In the genomic region with DNA sequence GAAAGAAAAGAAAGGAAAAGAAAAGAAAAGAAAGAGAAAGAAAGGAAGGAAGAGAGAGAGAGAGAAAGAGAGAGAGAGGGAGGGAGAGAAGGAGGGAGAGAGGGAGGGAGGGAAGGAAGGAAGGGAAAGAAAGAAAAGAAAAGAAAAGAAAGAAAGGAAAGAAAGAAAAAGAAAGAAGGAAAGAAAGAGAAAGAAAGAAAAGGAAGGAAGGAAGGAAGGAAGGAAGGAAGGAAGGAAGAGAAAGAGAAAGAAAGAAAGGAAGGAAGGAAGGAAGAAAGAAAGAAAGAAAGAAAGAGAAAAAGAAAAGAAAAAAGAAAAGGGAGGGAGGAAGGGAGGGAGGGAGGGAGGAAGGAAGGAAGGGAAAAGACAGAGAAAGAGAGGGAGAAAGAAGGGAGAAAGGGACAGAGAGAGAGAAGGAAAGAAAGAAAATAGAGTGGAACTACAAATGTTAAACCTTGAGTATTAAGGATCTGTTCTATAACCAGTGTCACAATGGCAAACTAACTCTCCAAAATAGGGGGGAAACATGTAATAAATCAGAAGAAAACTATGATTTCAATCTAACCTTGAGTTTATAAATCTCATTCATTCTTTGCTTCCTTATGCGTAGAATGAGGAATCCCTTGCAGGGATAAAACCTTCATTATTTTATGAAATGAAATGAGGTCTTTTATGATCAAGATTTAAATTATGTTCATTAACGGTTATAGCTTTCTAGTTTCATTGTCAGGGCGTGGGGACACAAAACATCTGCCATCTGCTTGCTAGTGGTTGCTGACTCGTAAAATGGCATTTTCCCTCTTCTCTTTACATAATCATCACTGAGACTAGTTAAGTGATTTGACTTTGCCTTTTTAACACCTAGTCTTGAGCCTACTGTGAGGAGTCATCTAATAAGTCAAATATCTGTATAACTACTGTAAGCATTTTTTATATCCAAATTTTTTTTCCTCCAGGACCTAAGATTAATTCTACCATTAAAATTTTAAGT, we compare ENCODE assay signal across 11 cellular contexts. TPM values are rescaled to one million over a fixed set of nuclear protein-coding genes. Genes with fewer than 3 reads are reported as not detected.
DNase-seq lines count a peak whose midpoint lies in the region; ATAC-seq and TF ChIP-seq lines count a peak whose summit lies in the region.
"Had no signal": no experiment of that assay in that cellular context is flagged by ENCODE, and none has a peak within 500 bp of the region (broad histone marks: within the 10 kb centered on the region; RNA-seq: fewer than 3 reads in every experiment).

No MANE protein-coding gene starts in this region.

- H2AFZ ChIP-seq in PC-9 = no peak overlapping the region

- H3K27ac ChIP-seq in PC-9 = peak overlapping the region; percentile 92
- H3K27ac ChIP-seq: SK-N-MC had no signal

- no peak for TF ChIP-seq POLR2A in erythroblast (IDR thresholded peaks at IDR 0.05; ENCODE audit: low read length)
- no peak for TF ChIP-seq POLR2A in GM18505 (IDR thresholded peaks at IDR 0.05; ENCODE audit: borderline replicate concordance, extremely low read depth, insufficient read depth, insufficient read length)

- H3F3A ChIP-seq in PC-9 (ENCODE audit: insufficient read depth, low read depth) = peaks cover 23% of the 10 kb centered on the region

- POLR2A ChIA-PET in PC-9 (lab: Charles Lee; ENCODE audit: unreplicated experiment) = interaction anchor here (0.8 kb wide), 1 partner anchor 39 kb away, joined by 7 read pairs; no protein-coding TSS in a partner anchor

- no peak for TF ChIP-seq CTCF in PC-9 (conservative IDR thresholded peaks at IDR 0.05)

- no peaks in the 10 kb centered on the region for H4K20me1 ChIP-seq in PC-9 (ENCODE audit: insufficient read depth)

- no peaks in the 10 kb centered on the region for H3K9me2 ChIP-seq in PC-9 (ENCODE audit: insufficient read depth)

- peak overlapping the region; percentile 52 for H3K4me2 ChIP-seq in PC-9

- H3K4me3 ChIP-seq in HAP-1 = no peak overlapping the region
- no peak overlapping the region for H3K4me3 ChIP-seq in PC-9
- H3K4me3 ChIP-seq: SK-N-MC had no signal

- H3K36me3 ChIP-seq in HAP-1 (replicated peaks) (no peaks in the 10 kb centered on the region), PC-9 (ENCODE audit: low read depth) (no peaks in the 10 kb centered on the region)

- in situ Hi-C loops in HAP-1 (cut with MboI; ENCODE audit: low sequenced_read_pairs) = no loop called here

- ATAC-seq in GM18505 (IDR thresholded peaks at IDR 0.05; ENCODE audit: unreplicated experiment) (no peak), GM21423 (IDR thresholded peaks at IDR 0.05; ENCODE audit: unreplicated experiment) (no peak)

- peak; percentile 33 for DNase-seq in DMS 273 (lab: John Stamatoyannopoulos, UW; ENCODE audit: unreplicated experiment)
- peak; percentile 42 to 74 for DNase-seq in HAP-1 (ENCODE audit: low spot score in 2 of 2)
- peak in 1 of 2 experiments; percentile 72 for DNase-seq in PC-9
- peak; percentile 17 for DNase-seq in glomerular visceral epithelial cell (ENCODE audit: extremely low spot score)
- DNase-seq in erythroblast (lab: John Stamatoyannopoulos, UW) = no peak
- DNase-seq in NCI-H146 (lab: John Stamatoyannopoulos, UW) = no peak
- DNase-seq: activated CD8-positive, alpha-beta memory T cell treated with anti-CD3 and anti-CD28 coated beads for 24 hours; NCI-H187 had no signal

- H3K4me1 ChIP-seq in HAP-1 (peaks cover 16% of the 10 kb centered on the region), PC-9 (replicated peaks; ENCODE audit: insufficient read depth) (peaks cover 62% of the 10 kb centered on the region)

- CTCF ChIA-PET in PC-9 (lab: Charles Lee) = no interaction called here

- H3K9me3 ChIP-seq in HAP-1 (no peaks in the 10 kb centered on the region), PC-9 (ENCODE audit: insufficient read depth, low read depth) (no peaks in the 10 kb centered on the region)

- H3K27me3 ChIP-seq in HAP-1 (ENCODE audit: low read depth) (no peaks in the 10 kb centered on the region), PC-9 (ENCODE audit: insufficient read depth, low read depth) (no peaks in the 10 kb centered on the region)

- H3K79me2 ChIP-seq in PC-9 (ENCODE audit: low read depth) = peaks cover 12% of the 10 kb centered on the region

- no TSS peak for BruUV-seq in PC-9 (replicated peaks; lab: Mats Ljungman, UMichigan)

- intact Hi-C loops in PC-9 (cut with micrococcal nuclease; ENCODE audit: unreplicated experiment) = loop anchor here (1.0 kb wide), 1 partner anchor 41 kb away; the partner anchor contains the start of gene RAD23B

RNA-seq across cellular contexts. Expression of gene RAD23B, which starts 40.7 kb away (rescaled TPM):
- 164 and 176 TPM in 2 replicates for total RNA-seq in PC-9 (2021)

Comparison
In these comparisons a context has a peak if more than half of its experiments do, and no peak if none do; other contexts are left out.
1. DNase-seq: peak in DMS 273 (single experiment), HAP-1 (2 of 2) and glomerular visceral epithelial cell (single experiment); none in erythroblast (0 of 2) and NCI-H146 (single experiment).